ENCODE assay signal across 21 cellular contexts in genomic region chr1:98331232-98331631, GRCh38.
A peak's percentile ranks its signal among the peaks of the same experiment; 100 is the strongest.
DNase-seq lines count a peak whose midpoint lies in the region; ATAC-seq, FAIRE-seq and TF ChIP-seq lines count a peak whose summit lies in the region.
"Had no signal": no experiment of that assay in that cellular context is flagged by ENCODE, and none has a peak within 500 bp of the region (broad histone marks: within the 10 kb centered on the region; RNA-seq: fewer than 3 reads in every experiment).

No MANE protein-coding gene starts in this region.

- TF ChIP-seq POLR2A in A549 (IDR thresholded peaks at IDR 0.05; ENCODE audit: low read length): no peak
- TF ChIP-seq POLR2A in sigmoid colon (IDR thresholded peaks at IDR 0.05): no peak

- H3K4me2 ChIP-seq in A549: peak overlapping the region; percentile 51

- peak; percentile 34 to 89; a peak in 3 of 6 replicates for ATAC-seq in A549
- no peak for ATAC-seq in left lobe of liver
- ATAC-seq in GM19328 (IDR thresholded peaks at IDR 0.05; ENCODE audit: unreplicated experiment): no peak
- ATAC-seq: activated CD4-positive, alpha-beta T cell treated with anti-CD3 and anti-CD28 coated beads for 36 hours; CD8-positive, alpha-beta T cell; heart left ventricle; left colon had no signal

- DNase-seq in A549 (ENCODE audit: low read depth in 1 of 2, low spot score in 1 of 2): peak in 1 of 2 experiments; percentile 77
- peak; percentile 69 for DNase-seq in LHCN-M2 (ENCODE audit: low read depth)
- peak; percentile 34 for DNase-seq in adipocyte (ENCODE audit: low read depth)
- peak; percentile 73 to 87 for DNase-seq in foreskin fibroblast
- DNase-seq in left lobe of liver (ENCODE audit: low spot score): no peak
- no peak for DNase-seq in NCI-H748 treated with DMSO at 0.1 percent for 48 hours (lab: John Stamatoyannopoulos, UW)
- DNase-seq in sigmoid colon: no peak
- DNase-seq: 8988T; activated CD4-positive, alpha-beta T cell treated with anti-CD3 and anti-CD28 coated beads for 36 hours; activated naive CD4-positive, alpha-beta T cell treated with anti-CD3 and anti-CD28 coated beads for 36 hours; CD8-positive, alpha-beta T cell; central memory CD4-positive, alpha-beta T cell; heart left ventricle; Karpas-422; left colon; NCI-H1694 treated with DMSO at 0.1 percent for 48 hours; NCI-H524 had no signal

- H3K4me1 ChIP-seq in A549 (peaks cover 45% of the 10 kb centered on the region), adipocyte (ENCODE audit: control insufficient read depth, insufficient read depth, low read length) (peaks cover 30% of the 10 kb centered on the region), sigmoid colon (no peaks in the 10 kb centered on the region)
- H3K4me1 ChIP-seq: prostate gland had no signal

- no peak for TF ChIP-seq CTCF in A549 (IDR thresholded peaks at IDR 0.05)
- TF ChIP-seq CTCF in foreskin fibroblast (IDR thresholded peaks at IDR 0.05; ENCODE audit: low read depth, low read length): no peak
- TF ChIP-seq CTCF in sigmoid colon (IDR thresholded peaks at IDR 0.05): no peak

- no peaks in the 10 kb centered on the region for H3K27me3 ChIP-seq in adipocyte (replicated peaks; ENCODE audit: control insufficient read depth, insufficient read depth, low read length)
- no peaks in the 10 kb centered on the region for H3K27me3 ChIP-seq in sigmoid colon
- H3K27me3 ChIP-seq: heart left ventricle had no signal

- no peak overlapping the region for H3K9ac ChIP-seq in adipocyte (ENCODE audit: low read length)

- POLR2A ChIA-PET in A549 (lab: Yijun Ruan, JAX): no interaction called here

- H3K36me3 ChIP-seq in adipocyte (ENCODE audit: control insufficient read depth, insufficient read depth, low read length, severe bottlenecking): no peaks in the 10 kb centered on the region
- H3K36me3 ChIP-seq in sigmoid colon: no peaks in the 10 kb centered on the region
- H3K36me3 ChIP-seq: heart left ventricle, prostate gland had no signal

- no peak for FAIRE-seq in A549 (lab: Jason Lieb, UNC)
- FAIRE-seq: endometrium, G401.6 had no signal

- intact Hi-C loops in sigmoid colon (cut with DNase I): no loop called here

- CTCF ChIA-PET in A549 (lab: Yijun Ruan, JAX): no interaction called here

- no peaks in the 10 kb centered on the region for H3K9me3 ChIP-seq in A549
- no peaks in the 10 kb centered on the region for H3K9me3 ChIP-seq in adipocyte (ENCODE audit: control insufficient read depth, low read length)
- no peaks in the 10 kb centered on the region for H3K9me3 ChIP-seq in sigmoid colon
- H3K9me3 ChIP-seq: heart left ventricle, prostate gland had no signal

- 3% methylated on average over 3 of the region's 3 CpGs for WGBS in A549 (ENCODE audit: missing lambda C conversion rate)
- 46 to 65% methylated on average over 3 of the region's 3 CpGs for WGBS in sigmoid colon, 2 donors

- H3K4me3 ChIP-seq in A549 (no peak overlapping the region), adipocyte (ENCODE audit: low read length) (no peak overlapping the region), foreskin fibroblast (ENCODE audit: low read depth in 1 of 2, low read length in 2 of 2) (no peak overlapping the region), sigmoid colon (no peak overlapping the region)
- H3K4me3 ChIP-seq: heart left ventricle, prostate gland had no signal

- TF ChIP-seq EP300 in A549 (IDR thresholded peaks at IDR 0.05) (no peak), sigmoid colon (IDR thresholded peaks at IDR 0.05) (no peak)

- H3K27ac ChIP-seq in A549: peak overlapping the region; percentile 61 to 64
- no peak overlapping the region for H3K27ac ChIP-seq in sigmoid colon
- H3K27ac ChIP-seq: heart left ventricle, prostate gland had no signal

- TF ChIP-seq RAD21 in A549 (conservative IDR thresholded peaks at IDR 0.05 in 1 of 2, IDR thresholded peaks at IDR 0.05 in 1 of 2): peak in 1 of 2 experiments; percentile 31; a peak in 2 of 5 replicates

TF ChIP-seq in A549, 52 proteins besides CTCF, POLR2A, EP300 and RAD21:
- peak; percentile 85 for TF ChIP-seq GATA3 (IDR thresholded peaks at IDR 0.05; ENCODE audit: borderline replicate concordance)
- TF ChIP-seq FOSL2 (IDR thresholded peaks at IDR 0.05): no peak
- peak; percentile 80 for TF ChIP-seq FOSL2 (CRISPR knock-in tag; IDR thresholded peaks at IDR 0.05)
- no peak for TF ChIP-seq HOXB13 (CRISPR knock-in tag; IDR thresholded peaks at IDR 0.05; ENCODE audit: low read depth)
- 0 out of 2 replicates have a peak, but pooled peaks have one; percentile 38 for TF ChIP-seq PBX3 (IDR thresholded peaks at IDR 0.05)
- peak; percentile 27; the same call in 1 of the 2 replicates for TF ChIP-seq MAX (IDR thresholded peaks at IDR 0.05)

Comparison
In these comparisons a context has a peak if more than half of its experiments do, and no peak if none do; other contexts are left out.
1. ATAC-seq: peak in A549 (2 of 2); none in left lobe of liver (single experiment) and GM19328 (single experiment).
2. DNase-seq: peak in LHCN-M2 (single experiment), adipocyte (single experiment) and foreskin fibroblast (2 of 2); none in left lobe of liver (single experiment), NCI-H748 treated with DMSO at 0.1 percent for 48 hours (single experiment) and sigmoid colon (single experiment).
3. H3K27ac ChIP-seq: peak in A549 (2 of 2); none in sigmoid colon (0 of 4).